ENCODE assay signal across 25 cellular contexts in the genomic region with DNA sequence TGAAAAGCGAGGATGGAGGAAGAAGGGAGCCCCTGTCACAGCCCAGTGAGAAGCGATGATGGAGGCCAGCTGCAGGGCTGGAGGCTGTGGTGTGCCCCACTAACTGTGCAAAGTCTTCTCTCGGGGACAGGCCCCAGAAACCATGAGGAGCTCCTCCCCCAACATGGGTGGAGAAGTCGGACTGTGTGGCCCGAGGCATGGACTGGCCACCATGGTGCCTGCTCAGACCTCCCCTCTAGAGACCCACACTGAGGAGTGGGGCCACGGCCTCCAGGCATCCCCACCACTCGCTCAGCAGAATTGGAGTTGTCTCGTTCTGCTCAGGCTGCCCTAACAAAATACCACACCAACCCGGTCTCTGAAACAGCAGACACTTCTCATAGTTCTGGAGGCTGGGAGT. TPM values are rescaled to one million over a fixed set of nuclear protein-coding genes. Genes with fewer than 3 reads are reported as not detected.
"Had no signal": no experiment of that assay in that cellular context is flagged by ENCODE, and none has a peak within 500 bp of the region (broad histone marks: within the 10 kb centered on the region; RNA-seq: fewer than 3 reads in every experiment).

No MANE protein-coding gene starts in this region.

- H3K4me1 Mint-ChIP-seq: activated CD4-positive, alpha-beta T cell treated with anti-CD3 and anti-CD28 coated beads, Interleukin-2, amount 10 ng/mL, durations not matched to agents 24 days and 14 days; activated naive CD8-positive, alpha-beta T cell treated with anti-CD3 and anti-CD28 coated beads, Interleukin-2, amount 50 U/mL, for 24 hours; WTC11 had no signal

- H3K9me3 ChIP-seq: MG63 had no signal

- ATAC-seq: activated naive CD4-positive, alpha-beta T cell treated with anti-CD3 and anti-CD28 coated beads, Interleukin-2, amount 50 U/mL, for 72 hours; activated naive CD8-positive, alpha-beta T cell treated with anti-CD3 and anti-CD28 coated beads, Interleukin-2, amount 50 U/mL, for 24 hours; T-helper 17 cell; WTC11 had no signal

- H3K27ac Mint-ChIP-seq: activated CD4-positive, alpha-beta T cell treated with anti-CD3 and anti-CD28 coated beads, Interleukin-2, amount 10 ng/mL, durations not matched to agents 24 days and 14 days; activated naive CD4-positive, alpha-beta T cell treated with anti-CD3 and anti-CD28 coated beads, Interleukin-2, amount 50 U/mL, for 72 hours; activated naive CD8-positive, alpha-beta T cell treated with anti-CD3 and anti-CD28 coated beads, Interleukin-2, amount 50 U/mL, for 24 hours; brain; T-helper 17 cell; WTC11 had no signal

- DNase-seq: activated CD4-positive, alpha-beta T cell treated with anti-CD3 and anti-CD28 coated beads, Interleukin-2, amount 10 ng/mL, durations not matched to agents 24 days and 14 days; activated CD4-positive, alpha-beta T cell treated with anti-CD3 and anti-CD28 coated beads, Interleukin-2, amount 50 U/mL, for 48 hours; activated CD4-positive, CD25-positive, alpha-beta regulatory T cell treated with anti-CD3 and anti-CD28 coated beads, Interleukin-2, amount 50 U/mL, for 72 hours; activated naive CD4-positive, alpha-beta T cell treated with Interleukin-2 at 50 U/mL for 16 hours; activated naive CD8-positive, alpha-beta T cell treated with anti-CD3 and anti-CD28 coated beads, Interleukin-2, amount 50 U/mL, for 24 hours; activated T-cell treated with anti-CD3 and anti-CD28 coated beads for 4 hours; amniotic stem cell; MG63; MV-4-11; NCI-H1092 treated with DMSO at 0.1 percent for 48 hours; NCI-H1417 treated with DMSO at 0.1 percent for 48 hours; NCI-H1694; NCI-H2029 treated with DMSO at 0.1 percent for 48 hours; NCI-H345; NCI-H510A; NCI-H526 treated with DMSO at 0.1 percent for 48 hours; NCI-H82; SIG-M5; T-helper 17 cell; T-helper 9 cell had no signal

- H3K36me3 Mint-ChIP-seq: activated naive CD4-positive, alpha-beta T cell treated with anti-CD3 and anti-CD28 coated beads, Interleukin-2, amount 50 U/mL, for 72 hours; brain; WTC11 had no signal

- H3K4me3 ChIP-seq: MG63 had no signal

- H3K4me3 Mint-ChIP-seq: activated CD4-positive, alpha-beta T cell treated with anti-CD3 and anti-CD28 coated beads, Interleukin-2, amount 10 ng/mL, durations not matched to agents 24 days and 14 days; activated naive CD8-positive, alpha-beta T cell treated with anti-CD3 and anti-CD28 coated beads, Interleukin-2, amount 50 U/mL, for 24 hours; brain; T-helper 17 cell; WTC11 had no signal

- H3K27me3 ChIP-seq: MG63 had no signal

- H3K36me3 ChIP-seq: MG63 had no signal

- H3K9me3 Mint-ChIP-seq: activated CD4-positive, alpha-beta T cell treated with anti-CD3 and anti-CD28 coated beads, Interleukin-2, amount 10 ng/mL, durations not matched to agents 24 days and 14 days had no signal

RNA-seq across cellular contexts. Expression of gene PDE6B, which starts 12.2 kb away (rescaled TPM):
- total RNA-seq: OCI-LY7, RPMI7951 had no signal

RNA-seq across cellular contexts. Expression of gene TMEM271, which starts 37.0 kb away (rescaled TPM):
- total RNA-seq: activated CD4-positive, alpha-beta T cell treated with anti-CD3 and anti-CD28 coated beads, Interleukin-2, amount 10 ng/mL, durations not matched to agents 24 days and 14 days; activated naive CD4-positive, alpha-beta T cell treated with anti-CD3 and anti-CD28 coated beads, Interleukin-2, amount 50 U/mL, for 72 hours; OCI-LY7; RPMI7951; T-helper 17 cell had no signal
